ENCODE assay signal across 14 cellular contexts in the genomic region with DNA sequence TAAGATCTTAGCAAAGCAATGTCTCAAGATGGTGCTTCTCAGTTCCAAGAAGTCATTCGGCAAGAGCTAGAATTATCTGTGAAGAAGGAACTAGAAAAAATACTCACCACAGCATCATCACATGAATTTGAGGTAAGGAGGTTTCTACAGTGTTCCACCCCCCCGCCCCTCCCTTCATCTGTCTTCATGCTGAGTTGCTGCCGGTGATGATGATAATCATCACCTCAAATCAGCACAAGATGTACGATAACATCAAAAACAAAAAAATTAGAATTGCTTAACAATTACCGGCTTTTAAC. TPM values are rescaled to one million over a fixed set of nuclear protein-coding genes. Genes with fewer than 3 reads are reported as not detected.
A peak's percentile ranks its signal among the peaks of the same experiment; 100 is the strongest.
DNase-seq lines count a peak whose midpoint lies in the region; ATAC-seq and TF ChIP-seq lines count a peak whose summit lies in the region.
"Had no signal": no experiment of that assay in that cellular context is flagged by ENCODE, and none has a peak within 500 bp of the region (broad histone marks: within the 10 kb centered on the region; RNA-seq: fewer than 3 reads in every experiment).

No MANE protein-coding gene starts in this region.

- peaks cover 12 to 51% (median 35%) of the 10 kb centered on the region in 4 donors for H3K4me1 ChIP-seq in stomach

- peaks cover 77% of the 10 kb centered on the region for H3K36me3 Mint-ChIP-seq in activated CD8-positive, alpha-beta T cell treated with anti-CD3 and anti-CD28 coated beads, Interleukin-2, amount 10 ng/mL, durations not matched to agents 7 days and 5 days (ENCODE audit: low read depth)
- peaks cover 17% of the 10 kb centered on the region for H3K36me3 Mint-ChIP-seq in progenitor cell of endocrine pancreas (ENCODE audit: insufficient read depth)

- peaks cover 12 to 56% (median 44%) of the 10 kb centered on the region in 4 donors for H3K36me3 ChIP-seq in stomach

- 75 to 85% (median 82%) methylated on average over 5 of the region's 5 CpGs for WGBS in stomach, 5 donors

- H3K27me3 ChIP-seq in stomach, result no peaks in the 10 kb centered on the region

- POLR2A ChIA-PET in activated CD8-positive, alpha-beta T cell treated with anti-CD3 and anti-CD28 coated beads, Interleukin-2, amount 10 ng/mL, durations not matched to agents 7 days and 5 days (lab: Charles Lee), result interaction anchor here (2.4 to 13.2 kb wide), 3 partner anchors 10 to 268 kb away, joined by 9 to 315 read pairs (median 17); partner anchors contain the start of genes MDH1, UGP2 and WDPCP

- no peak for TF ChIP-seq EP300 in stomach (IDR thresholded peaks at IDR 0.05)

- DNase-seq in activated CD4-positive, CD25-positive, alpha-beta regulatory T cell (lab: John Stamatoyannopoulos, UW), result peak; percentile 6 to 66 (median 54)
- DNase-seq in activated CD4-positive, CD25-positive, alpha-beta regulatory T cell treated with anti-CD3 and anti-CD28 coated beads, Interleukin-2, amount 50 U/mL, for 72 hours, result no peak
- DNase-seq in activated CD8-positive, alpha-beta T cell treated with anti-CD3 and anti-CD28 coated beads, Interleukin-2, amount 10 ng/mL, durations not matched to agents 7 days and 5 days, result peak; percentile 79
- DNase-seq in fibroblast of villous mesenchyme (ENCODE audit: low read depth), result peak; percentile 38
- DNase-seq in stomach, result no peak
- no peak for DNase-seq in progenitor cell of endocrine pancreas (ENCODE audit: low spot score, unreplicated experiment)
- no peak for DNase-seq in amygdala (lab: John Stamatoyannopoulos, UW)
- DNase-seq: foreskin fibroblast, IMR-90, NCI-H226 had no signal

- H3K27ac ChIP-seq in stomach, result peak overlapping the region in 3 of 5 donors; percentile 40 to 68 (median 41)

- intact Hi-C loops in stomach (cut with DNase I; ENCODE audit: low total_unique reads), result no loop called here

- H3K4me3 Mint-ChIP-seq in activated CD8-positive, alpha-beta T cell treated with anti-CD3 and anti-CD28 coated beads, Interleukin-2, amount 10 ng/mL, durations not matched to agents 7 days and 5 days, result peak overlapping the region; percentile 72
- H3K4me3 Mint-ChIP-seq in progenitor cell of endocrine pancreas (ENCODE audit: low read depth), result no peak overlapping the region
- H3K4me3 Mint-ChIP-seq: brain, mesothelial cell of epicardium, type B pancreatic cell had no signal

- H3K4me1 Mint-ChIP-seq in activated CD8-positive, alpha-beta T cell treated with anti-CD3 and anti-CD28 coated beads, Interleukin-2, amount 10 ng/mL, durations not matched to agents 7 days and 5 days (ENCODE audit: low read depth), result peaks cover 74% of the 10 kb centered on the region
- H3K4me1 Mint-ChIP-seq in progenitor cell of endocrine pancreas (ENCODE audit: low read depth), result peaks cover 9% of the 10 kb centered on the region

- H3K27me3 Mint-ChIP-seq in activated CD8-positive, alpha-beta T cell treated with anti-CD3 and anti-CD28 coated beads, Interleukin-2, amount 10 ng/mL, durations not matched to agents 7 days and 5 days (ENCODE audit: low read depth), result no peaks in the 10 kb centered on the region
- H3K27me3 Mint-ChIP-seq in progenitor cell of endocrine pancreas, result no peaks in the 10 kb centered on the region
- H3K27me3 Mint-ChIP-seq: brain, type B pancreatic cell had no signal

- H3K9me3 Mint-ChIP-seq in activated CD8-positive, alpha-beta T cell treated with anti-CD3 and anti-CD28 coated beads, Interleukin-2, amount 10 ng/mL, durations not matched to agents 7 days and 5 days (ENCODE audit: insufficient read depth), result no peaks in the 10 kb centered on the region
- no peaks in the 10 kb centered on the region for H3K9me3 Mint-ChIP-seq in progenitor cell of endocrine pancreas (ENCODE audit: low read depth)
- H3K9me3 Mint-ChIP-seq: type B pancreatic cell had no signal

- TF ChIP-seq POLR2A in stomach (IDR thresholded peaks at IDR 0.05), result no peak

- CTCF ChIA-PET in activated CD8-positive, alpha-beta T cell treated with anti-CD3 and anti-CD28 coated beads, Interleukin-2, amount 10 ng/mL, durations not matched to agents 7 days and 5 days (lab: Charles Lee), result interaction anchor here (1.5 to 8.5 kb wide), 4 partner anchors 10 to 475 kb away, joined by 4 to 95 read pairs (median 5); partner anchors contain the start of gene UGP2

- ATAC-seq in activated CD8-positive, alpha-beta T cell treated with anti-CD3 and anti-CD28 coated beads, Interleukin-2, amount 10 ng/mL, durations not matched to agents 7 days and 5 days, result peak; percentile 89
- no peak for ATAC-seq in HG02973 (IDR thresholded peaks at IDR 0.05; ENCODE audit: unreplicated experiment)

- TF ChIP-seq CTCF in fibroblast of villous mesenchyme (IDR thresholded peaks at IDR 0.05; ENCODE audit: insufficient read depth, low read depth, low read length) (no peak), stomach (IDR thresholded peaks at IDR 0.05) (no peak), progenitor cell of endocrine pancreas (IDR thresholded peaks at IDR 0.05; ENCODE audit: unreplicated experiment) (no peak)

- peak overlapping the region; percentile 96 for H3K27ac Mint-ChIP-seq in activated CD8-positive, alpha-beta T cell treated with anti-CD3 and anti-CD28 coated beads, Interleukin-2, amount 10 ng/mL, durations not matched to agents 7 days and 5 days
- H3K27ac Mint-ChIP-seq in progenitor cell of endocrine pancreas, result no peak overlapping the region
- H3K27ac Mint-ChIP-seq: brain, mesothelial cell of epicardium, type B pancreatic cell had no signal

- no peak overlapping the region for H3K4me3 ChIP-seq in fibroblast of villous mesenchyme (ENCODE audit: low read depth, low read length)
- H3K4me3 ChIP-seq in stomach, result no peak overlapping the region

- no peaks in the 10 kb centered on the region for H3K9me3 ChIP-seq in stomach

RNA-seq across cellular contexts. Expression of gene UGP2, which starts 14.6 kb away (rescaled TPM):
- total RNA-seq in activated CD8-positive, alpha-beta T cell treated with anti-CD3 and anti-CD28 coated beads, Interleukin-2, amount 10 ng/mL, durations not matched to agents 7 days and 5 days, result 100 to 1,000 TPM; 161 to 164 TPM
- total RNA-seq in fibroblast of villous mesenchyme (148 and 221 TPM in 2 replicates), stomach (100 to 1,000 TPM in 2 of 5 donors, 10 to 100 TPM in 3; 38.5 to 122 (median 97.6) TPM), progenitor cell of endocrine pancreas (76.6 and 81.2 TPM in 2 replicates)
- 100 to 1,000 TPM in 1 of 3 donors, 10 to 100 TPM in 2; 58.9 to 135 (median 89.7) TPM for polyA plus RNA-seq in stomach

Comparison
In these comparisons a context has a peak if more than half of its experiments do, and no peak if none do; other contexts are left out.
1. DNase-seq: peak in activated CD4-positive, CD25-positive, alpha-beta regulatory T cell (4 of 4), activated CD8-positive, alpha-beta T cell treated with anti-CD3 and anti-CD28 coated beads, Interleukin-2, amount 10 ng/mL, durations not matched to agents 7 days and 5 days (single experiment) and fibroblast of villous mesenchyme (single experiment); none in activated CD4-positive, CD25-positive, alpha-beta regulatory T cell treated with anti-CD3 and anti-CD28 coated beads, Interleukin-2, amount 50 U/mL, for 72 hours (single experiment), stomach (single experiment), progenitor cell of endocrine pancreas (single experiment) and amygdala (0 of 56).